28 cellular contexts compared by ENCODE assay signal in genomic region chr11:109209572-109209971, GRCh38.
"Had no signal": no experiment of that assay in that cellular context is flagged by ENCODE, and none has a peak within 500 bp of the region (broad histone marks: within the 10 kb centered on the region; RNA-seq: fewer than 3 reads in every experiment).

No MANE protein-coding gene starts in this region.

- ATAC-seq: activated naive CD4-positive, alpha-beta T cell treated with anti-CD3 and anti-CD28 coated beads, Interleukin-2, amount 50 U/mL, for 72 hours; activated T-cell treated with anti-CD3 and anti-CD28 coated beads, Interleukin-2, amount 50 U/mL, for 72 hours; esophagus mucosa; WTC11 had no signal

- H3K27ac ChIP-seq: ascending aorta, breast epithelium, cardiac muscle cell, coronary artery, dorsolateral prefrontal cortex, VCaP had no signal

- H3K4me3 ChIP-seq: ascending aorta, breast epithelium, cardiac muscle cell, coronary artery, dorsolateral prefrontal cortex had no signal

- H3K4me1 ChIP-seq: ascending aorta, breast epithelium had no signal

- H3K36me3 ChIP-seq: ascending aorta, breast epithelium, cardiac muscle cell had no signal

- H3K27me3 ChIP-seq: ascending aorta, breast epithelium, cardiac muscle cell, dorsolateral prefrontal cortex had no signal

- DNase-seq: activated CD4-positive, alpha-beta memory T cell treated with anti-CD3 and anti-CD28 coated beads, Interleukin-2, amount 10 ng/mL, durations not matched to agents 7 days and 5 days; activated CD4-positive, alpha-beta T cell treated with anti-CD3 and anti-CD28 coated beads for 1 hour; activated CD4-positive, alpha-beta T cell treated with anti-CD3 and anti-CD28 coated beads for 4 hours; activated CD4-positive, alpha-beta T cell treated with anti-CD3 and anti-CD28 coated beads, Interleukin-2, amount 10 ng/mL, durations not matched to agents 7 days and 5 days; activated CD4-positive, alpha-beta T cell treated with anti-CD3 and anti-CD28 coated beads, Interleukin-2, amount 50 U/mL, for 4 hours; activated CD8-positive, alpha-beta memory T cell treated with anti-CD3 and anti-CD28 coated beads, Interleukin-2, amount 50 U/mL, for 48 hours; activated gamma-delta T cell; activated naive CD4-positive, alpha-beta T cell; activated naive CD4-positive, alpha-beta T cell treated with anti-CD3 and anti-CD28 coated beads, Interleukin-2, amount 10 ng/mL, durations not matched to agents 7 days and 5 days; activated naive CD8-positive, alpha-beta T cell treated with anti-CD3 and anti-CD28 coated beads, Interleukin-2, amount 10 ng/mL, durations not matched to agents 7 days and 5 days; activated T-cell treated with anti-CD3 and anti-CD28 coated beads for 4 hours; activated T-cell treated with anti-CD3 and anti-CD28 coated beads, Interleukin-2, amount 50 U/mL, for 24 hours; activated T-cell treated with anti-CD3 and anti-CD28 coated beads, Interleukin-2, amount 50 U/mL, for 72 hours; central memory CD4-positive, alpha-beta T cell; dorsolateral prefrontal cortex; effector memory CD4-positive, alpha-beta T cell; endodermal cell; foreskin fibroblast; head of caudate nucleus; T-helper 2 cell had no signal

- H3K9me3 ChIP-seq: ascending aorta had no signal
